In the genomic region with DNA sequence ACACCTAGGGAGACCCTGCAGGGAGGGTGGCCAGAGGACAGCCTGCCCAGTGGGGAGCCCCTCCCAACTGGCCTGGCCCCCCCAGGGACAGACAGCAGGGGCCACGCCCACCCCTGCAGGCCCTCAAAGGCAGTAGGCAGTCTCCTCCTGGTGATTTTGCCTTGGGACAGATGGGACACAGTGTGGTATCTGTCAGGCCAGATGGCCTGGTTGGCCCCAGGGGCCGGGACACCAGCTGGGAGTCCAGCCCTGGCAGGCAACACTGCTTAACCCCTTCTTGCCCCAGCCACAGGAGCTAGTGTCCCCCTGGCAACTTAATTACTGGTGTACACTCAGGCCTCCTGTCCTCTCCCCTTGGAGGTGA, we compare ENCODE assay signal across 1 cellular context.
TF ChIP-seq lines count a peak whose summit lies in the region.

No MANE protein-coding gene starts in this region.

TF ChIP-seq in K562, 482 proteins besides CTCF, POLR2A, EP300 and RAD21:
- TF ChIP-seq, protein P1, sequence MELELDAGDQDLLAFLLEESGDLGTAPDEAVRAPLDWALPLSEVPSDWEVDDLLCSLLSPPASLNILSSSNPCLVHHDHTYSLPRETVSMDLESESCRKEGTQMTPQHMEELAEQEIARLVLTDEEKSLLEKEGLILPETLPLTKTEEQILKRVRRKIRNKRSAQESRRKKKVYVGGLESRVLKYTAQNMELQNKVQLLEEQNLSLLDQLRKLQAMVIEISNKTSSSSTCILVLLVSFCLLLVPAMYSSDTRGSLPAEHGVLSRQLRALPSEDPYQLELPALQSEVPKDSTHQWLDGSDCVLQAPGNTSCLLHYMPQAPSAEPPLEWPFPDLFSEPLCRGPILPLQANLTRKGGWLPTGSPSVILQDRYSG (tag; conservative IDR thresholded peaks at IDR 0.05; ENCODE audit: low read depth): no peak
- TF ChIP-seq CBFA2T3 (IDR thresholded peaks at IDR 0.05) (peak; percentile 48), NFE2L1 (tag; IDR thresholded peaks at IDR 0.05; ENCODE audit: borderline replicate concordance, low read depth) (no peak), SRF (CRISPR knock-in tag; IDR thresholded peaks at IDR 0.05) (no peak), RBM22 (IDR thresholded peaks at IDR 0.05; ENCODE audit: low read depth, low read length, poor library complexity, severe bottlenecking) (no peak), SAFB2 (IDR thresholded peaks at IDR 0.05; ENCODE audit: borderline replicate concordance, low read depth, low read length, severe bottlenecking) (no peak)
- TF ChIP-seq, protein P2, sequence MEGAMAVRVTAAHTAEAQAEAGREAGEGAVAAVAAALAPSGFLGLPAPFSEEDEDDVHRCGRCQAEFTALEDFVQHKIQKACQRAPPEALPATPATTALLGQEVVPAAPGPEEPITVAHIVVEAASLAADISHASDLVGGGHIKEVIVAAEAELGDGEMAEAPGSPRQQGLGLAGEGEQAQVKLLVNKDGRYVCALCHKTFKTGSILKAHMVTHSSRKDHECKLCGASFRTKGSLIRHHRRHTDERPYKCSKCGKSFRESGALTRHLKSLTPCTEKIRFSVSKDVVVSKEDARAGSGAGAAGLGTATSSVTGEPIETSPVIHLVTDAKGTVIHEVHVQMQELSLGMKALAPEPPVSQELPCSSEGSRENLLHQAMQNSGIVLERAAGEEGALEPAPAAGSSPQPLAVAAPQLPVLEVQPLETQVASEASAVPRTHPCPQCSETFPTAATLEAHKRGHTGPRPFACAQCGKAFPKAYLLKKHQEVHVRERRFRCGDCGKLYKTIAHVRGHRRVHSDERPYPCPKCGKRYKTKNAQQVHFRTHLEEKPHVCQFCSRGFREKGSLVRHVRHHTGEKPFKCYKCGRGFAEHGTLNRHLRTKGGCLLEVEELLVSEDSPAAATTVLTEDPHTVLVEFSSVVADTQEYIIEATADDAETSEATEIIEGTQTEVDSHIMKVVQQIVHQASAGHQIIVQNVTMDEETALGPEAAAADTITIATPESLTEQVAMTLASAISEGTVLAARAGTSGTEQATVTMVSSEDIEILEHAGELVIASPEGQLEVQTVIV (CRISPR knock-in tag; IDR thresholded peaks at IDR 0.05; ENCODE audit: borderline replicate concordance): no peak
TF ChIP-seq in K562: peak in this region for 1.
